Comparison of ENCODE assay signal across 13 cellular contexts in genomic region chr21:25115021-25115420, GRCh38.
DNase-seq lines count a peak whose midpoint lies in the region; ATAC-seq, FAIRE-seq and TF ChIP-seq lines count a peak whose summit lies in the region.
"Had no signal": no experiment of that assay in that cellular context is flagged by ENCODE, and none has a peak within 500 bp of the region (broad histone marks: within the 10 kb centered on the region; RNA-seq: fewer than 3 reads in every experiment).

No MANE protein-coding gene starts in this region.

- no peaks in the 10 kb centered on the region for H3K79me2 ChIP-seq in GM12878 (ENCODE audit: control insufficient read depth, insufficient read depth, low read length)

- no peak overlapping the region for H3K4me3 ChIP-seq in GM12878
- H3K4me3 ChIP-seq: HAP-1 had no signal

- WGBS in GM12878 (ENCODE audit: insufficient coverage, insufficient replicate concordance, low lambda C conversion rate, missing lambda C conversion rate), result 6% methylated on average over 1 of the region's 1 CpG

- no peaks in the 10 kb centered on the region for H3K36me3 Mint-ChIP-seq in activated CD4-positive, alpha-beta memory T cell treated with anti-CD3 and anti-CD28 coated beads for 36 hours
- H3K36me3 Mint-ChIP-seq in natural killer cell, result no peaks in the 10 kb centered on the region

- no peak overlapping the region for H3K4me3 Mint-ChIP-seq in activated CD4-positive, alpha-beta memory T cell treated with anti-CD3 and anti-CD28 coated beads for 36 hours
- no peak overlapping the region for H3K4me3 Mint-ChIP-seq in natural killer cell
- H3K4me3 Mint-ChIP-seq: activated T-cell treated with anti-CD3 and anti-CD28 coated beads, Interleukin-2, amount 50 U/mL, for 4 hours; dendritic cell treated with granulocyte-macrophage colony-stimulating factor and Interleukin-4, amounts not matched to agents 40 ng/mL and 50 ng/mL, for 4 days; WTC11 had no signal

- POLR2A ChIA-PET in GM12878 (lab: Charles Lee), result interaction anchor here (0.6 kb wide), 1 partner anchor 71 kb away, joined by 3 read pairs; no protein-coding TSS in a partner anchor
- POLR2A ChIA-PET in activated CD4-positive, alpha-beta memory T cell treated with anti-CD3 and anti-CD28 coated beads for 36 hours (lab: Charles Lee), result no interaction called here

- H3K4me1 Mint-ChIP-seq in activated CD4-positive, alpha-beta memory T cell treated with anti-CD3 and anti-CD28 coated beads for 36 hours (ENCODE audit: low read depth), result no peaks in the 10 kb centered on the region
- no peaks in the 10 kb centered on the region for H3K4me1 Mint-ChIP-seq in natural killer cell
- H3K4me1 Mint-ChIP-seq: WTC11 had no signal

- no peak overlapping the region for H3K4me2 ChIP-seq in GM12878 (ENCODE audit: control insufficient read depth, insufficient read depth)

- no peaks in the 10 kb centered on the region for H3K36me3 ChIP-seq in GM12878 (ENCODE audit: control insufficient read depth in 2 of 2, insufficient read depth in 2 of 2, low read length in 1 of 2)
- H3K36me3 ChIP-seq: HAP-1 had no signal

- in situ Hi-C loops in GM12878 (cut with MboI), result no loop called here

- H2AFZ ChIP-seq in GM12878 (ENCODE audit: control insufficient read depth, low read depth, low read length), result no peak overlapping the region

- H4K20me1 ChIP-seq in GM12878 (ENCODE audit: control insufficient read depth, insufficient read depth), result no peaks in the 10 kb centered on the region

- BruUV-seq in GM12878 (replicated peaks; lab: Mats Ljungman, UMichigan), result no TSS peak

- no peak for TF ChIP-seq CTCF in GM12878 (IDR thresholded peaks at IDR 0.05 in 2 of 3, conservative IDR thresholded peaks at IDR 0.05 in 1 of 3; ENCODE audit: control insufficient read depth in 2 of 3, extremely low read depth in 1 of 3, insufficient read depth in 1 of 3, low read depth in 3 of 3, low read length in 3 of 3)
- TF ChIP-seq CTCF in natural killer cell (IDR thresholded peaks at IDR 0.05), result no peak

- no peak overlapping the region for H3K9ac ChIP-seq in GM12878 (ENCODE audit: control insufficient read depth, insufficient read depth, low read length)

- no peak overlapping the region for H3K27ac Mint-ChIP-seq in activated CD4-positive, alpha-beta memory T cell treated with anti-CD3 and anti-CD28 coated beads for 36 hours
- H3K27ac Mint-ChIP-seq in natural killer cell, result no peak overlapping the region
- H3K27ac Mint-ChIP-seq: dendritic cell treated with granulocyte-macrophage colony-stimulating factor and Interleukin-4, amounts not matched to agents 40 ng/mL and 50 ng/mL, for 4 days; WTC11 had no signal

- intact Hi-C loops in GM12878 (cut with micrococcal nuclease; ENCODE audit: unreplicated experiment), result no loop called here
- intact Hi-C loops in activated CD4-positive, alpha-beta memory T cell treated with anti-CD3 and anti-CD28 coated beads for 36 hours (cut with micrococcal nuclease), result no loop called here
- intact Hi-C loops in natural killer cell (cut with micrococcal nuclease), result no loop called here

- H3K9me3 Mint-ChIP-seq in activated CD4-positive, alpha-beta memory T cell treated with anti-CD3 and anti-CD28 coated beads for 36 hours, result no peaks in the 10 kb centered on the region
- H3K9me3 Mint-ChIP-seq in natural killer cell, result peaks cover 6 to 10% of the 10 kb centered on the region in 2 donors
- H3K9me3 Mint-ChIP-seq: activated T-cell treated with anti-CD3 and anti-CD28 coated beads, Interleukin-2, amount 50 U/mL, for 4 hours had no signal

- H3K27me3 Mint-ChIP-seq in activated CD4-positive, alpha-beta memory T cell treated with anti-CD3 and anti-CD28 coated beads for 36 hours, result no peaks in the 10 kb centered on the region
- no peaks in the 10 kb centered on the region for H3K27me3 Mint-ChIP-seq in natural killer cell (ENCODE audit: low read depth in 2 of 2)
- H3K27me3 Mint-ChIP-seq: dendritic cell treated with granulocyte-macrophage colony-stimulating factor and Interleukin-4, amounts not matched to agents 40 ng/mL and 50 ng/mL, for 4 days had no signal

- H3K27me3 ChIP-seq in GM12878 (replicated peaks in 1 of 2; ENCODE audit: control insufficient read depth in 2 of 2, insufficient read depth in 2 of 2, low read length in 1 of 2), result no peaks in the 10 kb centered on the region

- CTCF ChIA-PET in GM12878 (lab: Yijun Ruan, JAX), result interaction anchor here (0.8 to 1.2 kb wide), 2 partner anchors 12 to 23 kb away, joined by 3 read pairs; no protein-coding TSS in a partner anchor
- CTCF ChIA-PET in activated CD4-positive, alpha-beta memory T cell treated with anti-CD3 and anti-CD28 coated beads for 36 hours (lab: Charles Lee), result no interaction called here

- TF ChIP-seq RAD21 in GM12878 (IDR thresholded peaks at IDR 0.05; ENCODE audit: insufficient read depth, low read depth, low read length), result no peak

- SMC1A ChIA-PET in GM12878 (lab: Charles Lee; ENCODE audit: uncharacterized antibody, unreplicated experiment), result no interaction called here

- no peak for TF ChIP-seq EP300 in GM12878 (IDR thresholded peaks at IDR 0.05; ENCODE audit: borderline replicate concordance in 1 of 2, control insufficient read depth in 1 of 2, low read depth in 2 of 2, low read length in 2 of 2)

- no peaks in the 10 kb centered on the region; the same call in 1 of the 3 replicates for H3K9me3 ChIP-seq in GM12878 (replicated peaks; ENCODE audit: control insufficient read depth, insufficient read depth, low read length)
- H3K9me3 ChIP-seq: HAP-1 had no signal

- FAIRE-seq in GM12878 (lab: Jason Lieb, UNC), result no peak

- ATAC-seq in GM19025 (IDR thresholded peaks at IDR 0.05; ENCODE audit: low read depth, unreplicated experiment) (peak; percentile 73), HG02588 (IDR thresholded peaks at IDR 0.05; ENCODE audit: unreplicated experiment) (peak; percentile 92), HG03280 (IDR thresholded peaks at IDR 0.05; ENCODE audit: unreplicated experiment) (peak; percentile 57), GM12878 (peak; percentile 82), natural killer cell (no peak)
- ATAC-seq: activated T-cell treated with anti-CD3 and anti-CD28 coated beads, Interleukin-2, amount 50 U/mL, for 4 hours; WTC11 had no signal

- H3K27ac ChIP-seq in GM12878 (ENCODE audit: control insufficient read depth, insufficient read depth), result no peak overlapping the region

- DNase-seq in GM12878 (ENCODE audit: low read depth, low spot score) (peak; percentile 5), natural killer cell (no peak), NCI-H2171 (lab: John Stamatoyannopoulos, UW) (no peak)
- no peak for DNase-seq in activated CD4-positive, alpha-beta memory T cell treated with anti-CD3 and anti-CD28 coated beads for 36 hours
- no peak for DNase-seq in central memory CD4-positive, alpha-beta T cell
- DNase-seq: activated T-cell treated with anti-CD3 and anti-CD28 coated beads, Interleukin-2, amount 50 U/mL, for 4 hours; C1 segment of cervical spinal cord had no signal

- RAD21 ChIA-PET in GM12878 (lab: Charles Lee; ENCODE audit: unreplicated experiment), result no interaction called here

- no peaks in the 10 kb centered on the region for H3K4me1 ChIP-seq in GM12878 (ENCODE audit: control insufficient read depth, insufficient read depth, low read length)
- H3K4me1 ChIP-seq: HAP-1 had no signal

- TF ChIP-seq POLR2A in GM12878 (IDR thresholded peaks at IDR 0.05; ENCODE audit: low read depth, low read length), result no peak

TF ChIP-seq in GM12878, 131 proteins besides CTCF, POLR2A, EP300 and RAD21:
- TF ChIP-seq MEF2A (IDR thresholded peaks at IDR 0.05; ENCODE audit: insufficient read depth, low read depth, low read length) (peak; percentile 89), ATF7 (IDR thresholded peaks at IDR 0.05; ENCODE audit: low read depth) (no peak), MEF2B (IDR thresholded peaks at IDR 0.05; ENCODE audit: partially characterized antibody, poor library complexity, severe bottlenecking) (peak; percentile 73), STAT3 (IDR thresholded peaks at IDR 0.05; ENCODE audit: low read depth, low read length) (no peak)
TF ChIP-seq in GM12878: peak in this region for 2.

Comparison
In these comparisons a context has a peak if more than half of its experiments do, and no peak if none do; other contexts are left out.
1. ATAC-seq: peak in GM19025 (single experiment), HG02588 (single experiment), HG03280 (single experiment) and GM12878 (single experiment); none in natural killer cell (0 of 3).